ENCODE assay signal across 1 cellular context in genomic region chr1:73930293-73930692, GRCh38.
TF ChIP-seq lines count a peak whose summit lies in the region.

No MANE protein-coding gene starts in this region.

TF ChIP-seq in GM23338, 12 proteins besides CTCF, POLR2A, EP300 and RAD21:
- TF ChIP-seq ZNF462 (CRISPR knock-in tag; IDR thresholded peaks at IDR 0.05) (no peak), REST (IDR thresholded peaks at IDR 0.05; ENCODE audit: unreplicated experiment) (no peak), EZH2 (IDR thresholded peaks at IDR 0.05; ENCODE audit: low read depth, unreplicated experiment) (no peak), POLR2AphosphoS5 (IDR thresholded peaks at IDR 0.05; ENCODE audit: low read depth) (no peak), JUNB (IDR thresholded peaks at IDR 0.05; ENCODE audit: unreplicated experiment) (no peak), ETS1 (IDR thresholded peaks at IDR 0.05) (no peak), ZNF114 (CRISPR knock-in tag; IDR thresholded peaks at IDR 0.05) (no peak), ZNF331 (CRISPR knock-in tag; IDR thresholded peaks at IDR 0.05; ENCODE audit: low read depth) (no peak), EZH2phosphoT487 (IDR thresholded peaks at IDR 0.05; ENCODE audit: unreplicated experiment) (no peak), CREB1 (CRISPR knock-in tag; IDR thresholded peaks at IDR 0.05; ENCODE audit: low read depth) (no peak), NANOG (IDR thresholded peaks at IDR 0.05; ENCODE audit: borderline replicate concordance) (no peak), STAT1 (IDR thresholded peaks at IDR 0.05; ENCODE audit: unreplicated experiment) (no peak)
